9 cellular contexts compared by ENCODE assay signal in genomic region chr13:94362411-94362909, GRCh38.
DNase-seq lines count a peak whose midpoint lies in the region; ATAC-seq and TF ChIP-seq lines count a peak whose summit lies in the region.
"Had no signal": no experiment of that assay in that cellular context is flagged by ENCODE, and none has a peak within 500 bp of the region (broad histone marks: within the 10 kb centered on the region; RNA-seq: fewer than 3 reads in every experiment).

No MANE protein-coding gene starts in this region.

- no peaks in the 10 kb centered on the region for H3K4me1 ChIP-seq in heart right ventricle
- H3K4me1 ChIP-seq: BLaER1 had no signal

- H3K27ac ChIP-seq in heart right ventricle = no peak overlapping the region
- H3K27ac ChIP-seq: BLaER1 had no signal

- no peaks in the 10 kb centered on the region for H3K36me3 ChIP-seq in heart right ventricle
- H3K36me3 ChIP-seq: BLaER1 had no signal

- H3K27me3 ChIP-seq in heart right ventricle = no peaks in the 10 kb centered on the region
- H3K27me3 ChIP-seq: BLaER1 had no signal

- intact Hi-C loops in heart right ventricle (cut with DNase I) = no loop called here

- H3K9me3 ChIP-seq in heart right ventricle = no peaks in the 10 kb centered on the region
- H3K9me3 ChIP-seq: BLaER1 had no signal

- DNase-seq in NCI-H2081 (lab: John Stamatoyannopoulos, UW) (peak; percentile 68 to 72), NCI-H2081 treated with DMSO at 0.1 percent for 48 hours (lab: John Stamatoyannopoulos, UW) (no peak), NCI-H1092 treated with DMSO at 0.1 percent for 48 hours (lab: John Stamatoyannopoulos, UW) (peak; percentile 89), SKM-1 treated with dmso at 0.1 percent for 144 hours (lab: John Stamatoyannopoulos, UW; ENCODE audit: unreplicated experiment) (peak; percentile 75), heart right ventricle (peak in 1 of 2 donors; percentile 67), retina (peak; percentile 87)
- peak; percentile 52 for DNase-seq in activated naive CD8-positive, alpha-beta T cell treated with anti-CD3 and anti-CD28 coated beads, Interleukin-2, amount 50 U/mL, for 16 hours (ENCODE audit: low read depth, low spot score)

- peak; percentile 71 to 89 (median 87) for TF ChIP-seq CTCF in heart right ventricle (IDR thresholded peaks at IDR 0.05)

- 0 to 2% methylated on average over 4 of the region's 4 CpGs for WGBS in heart right ventricle, 2 donors

- ATAC-seq in HG02759 (IDR thresholded peaks at IDR 0.05; ENCODE audit: unreplicated experiment) (peak; percentile 100), heart right ventricle (peak; percentile 75 to 95 (median 82))

- H3K4me3 ChIP-seq in heart right ventricle = no peak overlapping the region
- H3K4me3 ChIP-seq: BLaER1 had no signal
